In genomic region chr16:49464877-49465504, GRCh38 we compare ENCODE assay signal across 8 cellular contexts.
A peak's percentile ranks its signal among the peaks of the same experiment; 100 is the strongest.
DNase-seq lines count a peak whose midpoint lies in the region; ATAC-seq and TF ChIP-seq lines count a peak whose summit lies in the region.

No MANE protein-coding gene starts in this region.

- H3K9me3 ChIP-seq in KOPT-K1 (ENCODE audit: insufficient read depth, low read length, poor library complexity, severe bottlenecking) (no peaks in the 10 kb centered on the region), neuronal stem cell (replicated peaks in 1 of 2; ENCODE audit: control insufficient read depth in 2 of 2, insufficient read depth in 1 of 2, low read depth in 1 of 2, low read length in 2 of 2) (no peaks in the 10 kb centered on the region)

- peaks cover 23 to 33% of the 10 kb centered on the region in 2 donors for H3K4me1 ChIP-seq in neuronal stem cell (ENCODE audit: control insufficient read depth in 2 of 2, insufficient read depth in 1 of 2, low read depth in 1 of 2, low read length in 2 of 2)

- H3K14ac ChIP-seq in neuronal stem cell (ENCODE audit: low read length): peak overlapping the region; percentile 22

- H2AK5ac ChIP-seq in neuronal stem cell (ENCODE audit: low read depth, low read length): peak overlapping the region; percentile 86

- peak overlapping the region; percentile 55 for H2AFZ ChIP-seq in neuronal stem cell (ENCODE audit: low read length)

- TF ChIP-seq CTCF in dorsolateral prefrontal cortex (IDR thresholded peaks at IDR 0.05 in 54 of 56, conservative IDR thresholded peaks at IDR 0.05 in 2 of 56; ENCODE audit: low read depth in 1 of 56, partially characterized antibody in 56 of 56): peak in 41 of 56 donors; percentile 6 to 51 (median 27)

- peak overlapping the region; percentile 36 for H3K23ac ChIP-seq in neuronal stem cell (ENCODE audit: low read depth, low read length, poor library complexity)

- H3K18ac ChIP-seq in neuronal stem cell (ENCODE audit: low read length): peak overlapping the region; percentile 89

- H2BK12ac ChIP-seq in neuronal stem cell (ENCODE audit: low read length): peak overlapping the region; percentile 70

- ATAC-seq in GM18861 (IDR thresholded peaks at IDR 0.05; ENCODE audit: unreplicated experiment): no peak

- H3K27me3 ChIP-seq in dorsolateral prefrontal cortex: peaks cover 0 to 50% (median 18%) of the 10 kb centered on the region in 45 donors
- peaks cover 0 to 31% (median 0%) of the 10 kb centered on the region in 3 experiments for H3K27me3 ChIP-seq in neuronal stem cell (ENCODE audit: control insufficient read depth in 3 of 3, insufficient read depth in 3 of 3, low read depth in 1 of 3, low read length in 3 of 3)

- H2BK5ac ChIP-seq in neuronal stem cell (ENCODE audit: low read length): peak overlapping the region; percentile 57

- no CpG with 5 or more reads among the region's 40 CpGs for WGBS in neuronal stem cell (ENCODE audit: extremely low coverage in 2 of 2, insufficient read length in 2 of 2, insufficient replicate concordance in 1 of 2), 2 donors

- no peaks in the 10 kb centered on the region for H3K36me3 ChIP-seq in KOPT-K1 (ENCODE audit: insufficient read depth, low read length)
- H3K36me3 ChIP-seq in neuronal stem cell (replicated peaks in 1 of 2; ENCODE audit: control insufficient read depth in 2 of 2, insufficient read depth in 2 of 2, low read length in 2 of 2): no peaks in the 10 kb centered on the region

- H3K4me3 ChIP-seq in dorsolateral prefrontal cortex: peak overlapping the region in 3 of 59 donors; percentile 24 to 27 (median 27)
- peak overlapping the region in 1 of 2 donors; percentile 76 for H3K4me3 ChIP-seq in neuronal stem cell (ENCODE audit: low read length in 2 of 2)

- peak overlapping the region; percentile 44 for H4K91ac ChIP-seq in neuronal stem cell (ENCODE audit: low read depth, low read length, poor library complexity)

- peak overlapping the region; percentile 77 for H2BK15ac ChIP-seq in neuronal stem cell (ENCODE audit: low read length)

- H3K4me2 ChIP-seq in neuronal stem cell (ENCODE audit: insufficient read depth, low read length, poor library complexity, severe bottlenecking): peak overlapping the region; percentile 73

- peak overlapping the region; percentile 81 for H2BK120ac ChIP-seq in neuronal stem cell (ENCODE audit: low read depth, low read length)

- H3K4ac ChIP-seq in neuronal stem cell (ENCODE audit: low read length): no peak overlapping the region

- H4K8ac ChIP-seq in neuronal stem cell (ENCODE audit: low read depth, low read length): no peak overlapping the region

- H3K79me1 ChIP-seq in neuronal stem cell (ENCODE audit: low read depth, low read length): no peaks in the 10 kb centered on the region

- peak; percentile 28 to 68 (median 38) for DNase-seq in NCI-H1417 (lab: John Stamatoyannopoulos, UW)
- DNase-seq in NCI-H1417 treated with DMSO at 0.1 percent for 48 hours (lab: John Stamatoyannopoulos, UW): no peak
- DNase-seq in dorsolateral prefrontal cortex: no peak
- DNase-seq in neuronal stem cell (ENCODE audit: low spot score): peak; percentile 37
- no peak for DNase-seq in T1000 (lab: John Stamatoyannopoulos, UW)
- DNase-seq in SKM-1 treated with dmso at 0.1 percent for 144 hours (lab: John Stamatoyannopoulos, UW; ENCODE audit: unreplicated experiment): no peak

- H3K27ac ChIP-seq in KOPT-K1 (ENCODE audit: low read depth, low read length, poor library complexity, severe bottlenecking): peak overlapping the region; percentile 97
- H3K27ac ChIP-seq in dorsolateral prefrontal cortex: no peak overlapping the region
- H3K27ac ChIP-seq in neuronal stem cell (replicated peaks; ENCODE audit: low read length): no peak overlapping the region

- H3K9ac ChIP-seq in neuronal stem cell (ENCODE audit: low read depth, low read length, poor library complexity): peak overlapping the region; percentile 64

- intact Hi-C loops in dorsolateral prefrontal cortex (cut with DNase I): no loop called here

Comparison
In these comparisons a context has a peak if more than half of its experiments do, and no peak if none do; other contexts are left out.
1. DNase-seq: peak in NCI-H1417 (3 of 3) and neuronal stem cell (single experiment); none in NCI-H1417 treated with DMSO at 0.1 percent for 48 hours (single experiment), dorsolateral prefrontal cortex (0 of 10), T1000 (single experiment) and SKM-1 treated with dmso at 0.1 percent for 144 hours (single experiment).